9 cellular contexts compared by ENCODE assay signal in the genomic region with DNA sequence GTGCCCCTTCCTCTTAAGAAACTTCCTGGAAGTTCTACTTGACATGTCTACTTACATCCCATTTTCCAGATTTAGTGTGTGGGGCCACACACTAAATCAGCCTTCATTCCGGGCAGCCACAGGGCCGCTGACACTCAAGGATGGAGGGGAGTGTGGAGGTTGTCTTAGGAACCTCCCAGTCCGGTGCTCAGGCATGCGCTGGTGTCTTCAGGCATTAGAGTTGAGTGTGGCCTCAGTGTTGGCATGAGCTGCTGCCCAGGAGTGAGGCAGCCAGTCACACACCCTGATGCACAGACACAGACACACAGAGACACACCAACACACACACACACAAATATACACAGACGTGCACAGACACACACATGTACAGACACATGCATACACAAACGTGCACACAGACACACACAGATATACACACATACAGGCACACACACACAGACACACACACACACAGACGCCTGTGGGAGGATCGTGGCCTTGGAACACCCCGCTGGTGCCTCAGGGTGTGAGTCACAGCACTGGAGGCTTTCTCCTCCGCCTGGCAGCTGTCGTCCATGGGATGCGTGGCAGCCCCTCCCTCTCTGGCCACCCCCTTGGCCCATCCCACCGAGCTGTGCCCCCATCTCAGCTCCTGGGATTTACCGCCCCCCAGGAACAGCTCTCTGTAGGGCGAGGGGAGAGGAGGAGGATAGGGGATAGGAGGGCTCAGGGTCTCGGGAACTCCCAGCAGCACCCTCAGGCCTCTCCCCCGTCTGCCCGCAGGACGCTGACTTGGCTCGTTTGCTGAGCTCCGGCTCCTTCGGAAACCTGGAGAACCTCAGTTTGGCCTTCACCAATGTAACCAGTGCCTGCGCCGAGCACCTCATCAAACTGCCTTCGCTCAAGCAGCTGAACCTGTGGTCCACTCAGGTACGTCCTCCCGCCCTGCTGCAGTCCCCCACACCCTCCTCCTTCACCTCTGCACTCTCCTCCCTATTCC.
DNase-seq lines count a peak whose midpoint lies in the region; ATAC-seq and TF ChIP-seq lines count a peak whose summit lies in the region.
"Had no signal": no experiment of that assay in that cellular context is flagged by ENCODE, and none has a peak within 500 bp of the region (broad histone marks: within the 10 kb centered on the region; RNA-seq: fewer than 3 reads in every experiment).

No MANE protein-coding gene starts in this region.

- no peaks in the 10 kb centered on the region for H3K9me3 ChIP-seq in colonic mucosa

- DNase-seq in CD14-positive monocyte (ENCODE audit: low spot score) (no peak), LHCN-M2 (ENCODE audit: low read depth) (peak; percentile 95), dedifferentiated amniotic fluid mesenchymal stem cell (ENCODE audit: extremely low spot score) (peak; percentile 75), natural killer cell (no peak), colonic mucosa (no peak), 8988T (no peak)
- DNase-seq in stimulated activated CD4-positive, alpha-beta T cell treated with anti-CD3 and anti-CD28 coated beads, Interleukin-4, amount 100 ng/mL, for 1 hour: no peak
- DNase-seq: activated gamma-delta T cell had no signal

- H3K9me3 Mint-ChIP-seq in CD14-positive monocyte: peaks cover 0 to 5% (median 0%) of the 10 kb centered on the region in 7 donors
- H3K9me3 Mint-ChIP-seq in natural killer cell: no peaks in the 10 kb centered on the region

- peak in 2 of 3 donors; percentile 18 to 31 for ATAC-seq in natural killer cell
- ATAC-seq in GM19328 (IDR thresholded peaks at IDR 0.05; ENCODE audit: unreplicated experiment): no peak

- intact Hi-C loops in CD14-positive monocyte (cut with micrococcal nuclease) (no loop called here), natural killer cell (cut with micrococcal nuclease) (no loop called here), colonic mucosa (cut with DNase I) (no loop called here)

- H3K27ac Mint-ChIP-seq in CD14-positive monocyte (peak overlapping the region in 5 of 7 donors; percentile 2 to 76 (median 43)), natural killer cell (peak overlapping the region; percentile 55 to 68)

- no peaks in the 10 kb centered on the region for H3K27me3 Mint-ChIP-seq in CD14-positive monocyte (ENCODE audit: low read depth in 3 of 3)
- H3K27me3 Mint-ChIP-seq in natural killer cell (ENCODE audit: low read depth in 2 of 2): no peaks in the 10 kb centered on the region

- H3K4me3 ChIP-seq in colonic mucosa: no peak overlapping the region

- peaks cover 14% of the 10 kb centered on the region for H3K4me1 ChIP-seq in colonic mucosa

- no peak for TF ChIP-seq CTCF in CD14-positive monocyte (IDR thresholded peaks at IDR 0.05)
- TF ChIP-seq CTCF in natural killer cell (IDR thresholded peaks at IDR 0.05): no peak
- TF ChIP-seq CTCF in colonic mucosa (IDR thresholded peaks at IDR 0.05): no peak

- peaks cover 5% of the 10 kb centered on the region for H3K36me3 ChIP-seq in colonic mucosa

- H3K4me3 Mint-ChIP-seq in CD14-positive monocyte (no peak overlapping the region), natural killer cell (no peak overlapping the region)

- H3K27ac ChIP-seq in colonic mucosa: no peak overlapping the region

- peak overlapping the region in 1 of 2 donors; percentile 19 for H3K9ac ChIP-seq in colonic mucosa (ENCODE audit: low read depth in 2 of 2, low read length in 2 of 2)

- H3K4me1 Mint-ChIP-seq in CD14-positive monocyte (no peaks in the 10 kb centered on the region), natural killer cell (peaks cover 0 to 6% of the 10 kb centered on the region in 2 donors)

- peaks cover 83 to 94% of the 10 kb centered on the region in 2 donors for H3K36me3 Mint-ChIP-seq in CD14-positive monocyte
- peaks cover 9% of the 10 kb centered on the region for H3K36me3 Mint-ChIP-seq in natural killer cell

- H3K27me3 ChIP-seq in colonic mucosa: no peaks in the 10 kb centered on the region

Comparison
In these comparisons a context has a peak if more than half of its experiments do, and no peak if none do; other contexts are left out.
1. DNase-seq: peak in LHCN-M2 (single experiment) and dedifferentiated amniotic fluid mesenchymal stem cell (single experiment); none in CD14-positive monocyte (single experiment), natural killer cell (single experiment), colonic mucosa (single experiment), 8988T (single experiment) and stimulated activated CD4-positive, alpha-beta T cell treated with anti-CD3 and anti-CD28 coated beads, Interleukin-4, amount 100 ng/mL, for 1 hour (single experiment).